Comparison of ENCODE assay signal across 8 cellular contexts in genomic region chr6:37170273-37171140, GRCh38. TPM values are rescaled to one million over a fixed set of nuclear protein-coding genes. Genes with fewer than 3 reads are reported as not detected.
DNase-seq lines count a peak whose midpoint lies in the region; ATAC-seq, FAIRE-seq and TF ChIP-seq lines count a peak whose summit lies in the region.

No MANE protein-coding gene starts in this region.

- DNase-seq in GM12864 (ENCODE audit: low read depth) (no peak), T-helper 2 cell (peak in 4 of 5 experiments; percentile 28 to 67 (median 35)), caudate nucleus (lab: John Stamatoyannopoulos, UW) (peak in 22 of 61 donors; percentile 12 to 76 (median 53)), left colon (peak; percentile 64 to 73), D721Med (ENCODE audit: insufficient read length, low spot score) (no peak)
- DNase-seq in stimulated activated CD8-positive, alpha-beta memory T cell treated with anti-CD3 and anti-CD28 coated beads, Interleukin-12 subunit alpha, Interleukin-12 subunit beta, amount 100 ng/mL, for 4 hours (ENCODE audit: low read depth), result peak; percentile 22

- TF ChIP-seq CTCF in GM12864 (IDR thresholded peaks at IDR 0.05; ENCODE audit: low read depth, low read length, missing control alignments), result peak; percentile 24
- no peak for TF ChIP-seq CTCF in D721Med (IDR thresholded peaks at IDR 0.05; ENCODE audit: insufficient read depth, missing control alignments)

- H3K27ac ChIP-seq in KOPT-K1 (ENCODE audit: low read depth, low read length, poor library complexity, severe bottlenecking) (peak overlapping the region; percentile 95), caudate nucleus (ENCODE audit: low read depth, low read length) (peak overlapping the region; percentile 94)

- no peaks in the 10 kb centered on the region for H3K9me3 ChIP-seq in KOPT-K1 (ENCODE audit: insufficient read depth, low read length, poor library complexity, severe bottlenecking)

- H3K36me3 ChIP-seq in KOPT-K1 (ENCODE audit: insufficient read depth, low read length), result peaks cover 48% of the 10 kb centered on the region

- intact Hi-C loops in left colon (cut with DNase I, micrococcal nuclease), result loop anchor here (5.0 kb wide), 2 partner anchors 113 to 123 kb away; no protein-coding TSS in a partner anchor

- ATAC-seq in GM21825 (IDR thresholded peaks at IDR 0.05; ENCODE audit: unreplicated experiment) (peak; percentile 20), left colon (peak; percentile 29)

- no peak for FAIRE-seq in D721Med (lab: Jason Lieb, UNC)

- peak overlapping the region; percentile 96 for H3K4me3 ChIP-seq in GM12864 (ENCODE audit: low read depth, low read length)

RNA-seq across cellular contexts. Expression of gene PIM1, which starts 0.6 kb away (rescaled TPM):
- total RNA-seq in left colon, result 10 to 100 TPM; 27.1 to 37.0 TPM

Comparison
In these comparisons a context has a peak if more than half of its experiments do, and no peak if none do; other contexts are left out.
1. DNase-seq: peak in T-helper 2 cell (4 of 5), left colon (2 of 2) and stimulated activated CD8-positive, alpha-beta memory T cell treated with anti-CD3 and anti-CD28 coated beads, Interleukin-12 subunit alpha, Interleukin-12 subunit beta, amount 100 ng/mL, for 4 hours (single experiment); none in GM12864 (single experiment) and D721Med (single experiment).